In the genomic region with DNA sequence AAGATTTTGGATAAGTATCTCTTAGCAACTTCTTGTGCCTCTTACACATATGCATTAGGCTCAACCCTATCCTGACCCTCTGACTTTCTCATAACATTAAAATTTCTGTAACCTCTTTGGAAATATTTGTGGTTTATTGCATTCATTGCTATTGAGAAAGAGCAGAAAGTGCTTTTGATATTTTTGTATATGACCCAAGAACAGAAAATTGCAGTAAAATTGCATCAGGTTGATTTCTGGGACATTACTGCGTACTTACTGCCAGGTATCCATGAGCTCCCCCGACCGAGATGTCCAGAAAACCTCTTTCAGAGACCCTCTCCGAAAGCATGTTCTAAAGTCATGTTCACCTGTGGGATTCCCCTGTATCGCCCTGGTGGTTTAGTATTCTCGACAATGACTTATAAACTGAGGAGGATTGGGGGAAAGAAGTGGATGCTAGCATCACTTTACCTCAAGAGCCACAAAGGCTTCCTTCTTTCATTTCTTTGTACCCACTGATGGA, we compare ENCODE assay signal across 16 cellular contexts.
DNase-seq lines count a peak whose midpoint lies in the region; ATAC-seq and TF ChIP-seq lines count a peak whose summit lies in the region.
"Had no signal": no experiment of that assay in that cellular context is flagged by ENCODE, and none has a peak within 500 bp of the region (broad histone marks: within the 10 kb centered on the region; RNA-seq: fewer than 3 reads in every experiment).

No MANE protein-coding gene starts in this region.

- ATAC-seq in activated naive CD8-positive, alpha-beta T cell treated with anti-CD3 and anti-CD28 coated beads, Interleukin-2, amount 50 U/mL, for 24 hours = peak; percentile 69
- ATAC-seq in GM21723 (IDR thresholded peaks at IDR 0.05; ENCODE audit: unreplicated experiment) = no peak
- no peak for ATAC-seq in GM19397 (IDR thresholded peaks at IDR 0.05; ENCODE audit: unreplicated experiment)

- no peaks in the 10 kb centered on the region for H4K20me1 ChIP-seq in MM.1S (ENCODE audit: insufficient read depth, low read length)

- no peak for TF ChIP-seq CTCF in AG10803 (conservative IDR thresholded peaks at IDR 0.05; ENCODE audit: low read length)
- no peak for TF ChIP-seq CTCF in MM.1S (IDR thresholded peaks at IDR 0.05; ENCODE audit: low read length)

- H2AFZ ChIP-seq in MM.1S (ENCODE audit: low read length) = no peak overlapping the region

- peak overlapping the region; percentile 76 for H3K27ac Mint-ChIP-seq in activated naive CD8-positive, alpha-beta T cell treated with anti-CD3 and anti-CD28 coated beads, Interleukin-2, amount 50 U/mL, for 24 hours
- H3K27ac Mint-ChIP-seq: CD8-positive, alpha-beta memory T cell had no signal

- H3K4me3 ChIP-seq in AG10803 (ENCODE audit: low read length) (no peak overlapping the region), MM.1S (ENCODE audit: low read length) (no peak overlapping the region)
- H3K4me3 ChIP-seq: esophagus squamous epithelium, prostate gland had no signal

- H3K9me2 ChIP-seq in MM.1S (replicated peaks; ENCODE audit: insufficient read depth, low read length) = no peaks in the 10 kb centered on the region

- H3K4me1 Mint-ChIP-seq in activated naive CD8-positive, alpha-beta T cell treated with anti-CD3 and anti-CD28 coated beads, Interleukin-2, amount 50 U/mL, for 24 hours = peaks cover 52% of the 10 kb centered on the region

- no peak overlapping the region for H3K4me2 ChIP-seq in MM.1S (ENCODE audit: low read depth, low read length)

- DNase-seq in AG10803 (ENCODE audit: low read depth) (peak; percentile 96), HS-27A (ENCODE audit: low read depth) (peak; percentile 56), hepatic stellate cell (ENCODE audit: low spot score) (peak; percentile 27), MM.1S (no peak), COLO668 (lab: John Stamatoyannopoulos, UW; ENCODE audit: unreplicated experiment) (no peak)
- DNase-seq in activated naive CD8-positive, alpha-beta T cell treated with anti-CD3 and anti-CD28 coated beads, Interleukin-2, amount 50 U/mL, for 24 hours = no peak
- DNase-seq: activated effector memory CD4-positive, alpha-beta T cell treated with anti-CD3 and anti-CD28 coated beads, Interleukin-2, amount 50 U/mL, for 16 hours; CD8-positive, alpha-beta memory T cell; esophagus squamous epithelium; NCI-H1694 treated with DMSO at 0.1 percent for 48 hours; NCI-H82; stimulated activated CD4-positive, alpha-beta T cell treated with anti-CD3 and anti-CD28 coated beads, Interleukin-4, amount 100 ng/mL, for 1 hour; stimulated activated naive CD4-positive, alpha-beta T cell had no signal

- H3K36me3 ChIP-seq in MM.1S (replicated peaks; ENCODE audit: insufficient read depth, low read length) = no peaks in the 10 kb centered on the region
- H3K36me3 ChIP-seq: esophagus squamous epithelium, prostate gland had no signal

- no peaks in the 10 kb centered on the region for H3F3A ChIP-seq in MM.1S (ENCODE audit: insufficient read depth, low read length)

- H3K9ac ChIP-seq in MM.1S (ENCODE audit: low read length) = no peak overlapping the region

- no peaks in the 10 kb centered on the region for H3K9me3 Mint-ChIP-seq in activated naive CD8-positive, alpha-beta T cell treated with anti-CD3 and anti-CD28 coated beads, Interleukin-2, amount 50 U/mL, for 24 hours
- H3K9me3 Mint-ChIP-seq: CD8-positive, alpha-beta memory T cell had no signal

- H3K79me2 ChIP-seq in MM.1S (ENCODE audit: low read length) = no peaks in the 10 kb centered on the region

- H3K4me1 ChIP-seq in MM.1S (ENCODE audit: low read length) = no peaks in the 10 kb centered on the region
- H3K4me1 ChIP-seq: esophagus squamous epithelium, prostate gland had no signal

- H3K27me3 Mint-ChIP-seq in activated naive CD8-positive, alpha-beta T cell treated with anti-CD3 and anti-CD28 coated beads, Interleukin-2, amount 50 U/mL, for 24 hours = peaks cover 31% of the 10 kb centered on the region

- H3K36me3 Mint-ChIP-seq in activated naive CD8-positive, alpha-beta T cell treated with anti-CD3 and anti-CD28 coated beads, Interleukin-2, amount 50 U/mL, for 24 hours (ENCODE audit: low read depth) = peaks cover 2% of the 10 kb centered on the region

- H3K9me3 ChIP-seq in MM.1S (replicated peaks; ENCODE audit: insufficient read depth, low read length) = no peaks in the 10 kb centered on the region
- H3K9me3 ChIP-seq: esophagus squamous epithelium, prostate gland had no signal

- no peak overlapping the region for H3K27ac ChIP-seq in MM.1S (ENCODE audit: low read length)
- H3K27ac ChIP-seq: esophagus squamous epithelium, prostate gland had no signal

- peak overlapping the region; percentile 7 for H3K4me3 Mint-ChIP-seq in activated naive CD8-positive, alpha-beta T cell treated with anti-CD3 and anti-CD28 coated beads, Interleukin-2, amount 50 U/mL, for 24 hours
- H3K4me3 Mint-ChIP-seq: CD8-positive, alpha-beta memory T cell had no signal

- no peaks in the 10 kb centered on the region for H3K27me3 ChIP-seq in MM.1S (replicated peaks; ENCODE audit: insufficient read depth, low read length)
- H3K27me3 ChIP-seq: esophagus squamous epithelium had no signal

Comparison
In these comparisons a context has a peak if more than half of its experiments do, and no peak if none do; other contexts are left out.
1. DNase-seq: peak in AG10803 (single experiment), HS-27A (single experiment) and hepatic stellate cell (single experiment); none in activated naive CD8-positive, alpha-beta T cell treated with anti-CD3 and anti-CD28 coated beads, Interleukin-2, amount 50 U/mL, for 24 hours (single experiment), MM.1S (single experiment) and COLO668 (single experiment).